1 cellular context compared by ENCODE assay signal in the genomic region with DNA sequence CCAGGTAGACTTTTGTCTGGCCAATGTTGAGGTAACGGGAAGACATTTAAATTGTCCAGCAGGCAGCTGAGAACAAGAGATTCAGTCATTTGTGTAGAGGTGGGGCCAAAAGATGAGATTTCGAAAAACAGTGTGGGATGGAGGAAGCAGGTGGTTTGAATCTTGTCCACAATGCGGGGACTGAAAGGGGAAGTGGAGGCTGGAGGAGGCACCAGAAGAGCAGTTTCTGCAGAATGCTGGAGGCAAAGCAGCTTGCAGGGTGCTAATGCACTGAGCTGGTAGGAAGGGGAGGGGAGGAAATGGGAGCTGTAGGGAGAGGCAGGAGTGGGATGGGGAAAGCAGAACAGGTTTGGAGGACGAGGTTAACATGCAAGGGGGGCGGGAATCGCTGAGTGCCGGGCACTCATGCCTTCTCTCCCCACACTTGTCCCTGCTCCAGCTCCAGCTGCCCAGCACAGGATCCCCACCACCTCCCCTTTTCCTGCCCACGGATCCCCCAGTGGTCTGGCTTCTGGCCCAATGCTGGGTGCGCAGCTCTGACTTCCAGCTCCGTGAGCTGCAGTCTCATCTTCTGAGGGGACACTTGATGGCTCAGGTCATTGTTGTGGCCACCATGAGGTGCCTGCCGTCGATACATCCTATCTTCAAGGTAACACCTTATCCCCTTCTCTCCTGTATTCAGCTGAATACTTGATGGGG.
TF ChIP-seq lines count a peak whose summit lies in the region.

No MANE protein-coding gene starts in this region.

TF ChIP-seq in GM23338, 12 proteins besides CTCF, POLR2A, EP300 and RAD21 (continued from another document):
- TF ChIP-seq, protein P1, sequence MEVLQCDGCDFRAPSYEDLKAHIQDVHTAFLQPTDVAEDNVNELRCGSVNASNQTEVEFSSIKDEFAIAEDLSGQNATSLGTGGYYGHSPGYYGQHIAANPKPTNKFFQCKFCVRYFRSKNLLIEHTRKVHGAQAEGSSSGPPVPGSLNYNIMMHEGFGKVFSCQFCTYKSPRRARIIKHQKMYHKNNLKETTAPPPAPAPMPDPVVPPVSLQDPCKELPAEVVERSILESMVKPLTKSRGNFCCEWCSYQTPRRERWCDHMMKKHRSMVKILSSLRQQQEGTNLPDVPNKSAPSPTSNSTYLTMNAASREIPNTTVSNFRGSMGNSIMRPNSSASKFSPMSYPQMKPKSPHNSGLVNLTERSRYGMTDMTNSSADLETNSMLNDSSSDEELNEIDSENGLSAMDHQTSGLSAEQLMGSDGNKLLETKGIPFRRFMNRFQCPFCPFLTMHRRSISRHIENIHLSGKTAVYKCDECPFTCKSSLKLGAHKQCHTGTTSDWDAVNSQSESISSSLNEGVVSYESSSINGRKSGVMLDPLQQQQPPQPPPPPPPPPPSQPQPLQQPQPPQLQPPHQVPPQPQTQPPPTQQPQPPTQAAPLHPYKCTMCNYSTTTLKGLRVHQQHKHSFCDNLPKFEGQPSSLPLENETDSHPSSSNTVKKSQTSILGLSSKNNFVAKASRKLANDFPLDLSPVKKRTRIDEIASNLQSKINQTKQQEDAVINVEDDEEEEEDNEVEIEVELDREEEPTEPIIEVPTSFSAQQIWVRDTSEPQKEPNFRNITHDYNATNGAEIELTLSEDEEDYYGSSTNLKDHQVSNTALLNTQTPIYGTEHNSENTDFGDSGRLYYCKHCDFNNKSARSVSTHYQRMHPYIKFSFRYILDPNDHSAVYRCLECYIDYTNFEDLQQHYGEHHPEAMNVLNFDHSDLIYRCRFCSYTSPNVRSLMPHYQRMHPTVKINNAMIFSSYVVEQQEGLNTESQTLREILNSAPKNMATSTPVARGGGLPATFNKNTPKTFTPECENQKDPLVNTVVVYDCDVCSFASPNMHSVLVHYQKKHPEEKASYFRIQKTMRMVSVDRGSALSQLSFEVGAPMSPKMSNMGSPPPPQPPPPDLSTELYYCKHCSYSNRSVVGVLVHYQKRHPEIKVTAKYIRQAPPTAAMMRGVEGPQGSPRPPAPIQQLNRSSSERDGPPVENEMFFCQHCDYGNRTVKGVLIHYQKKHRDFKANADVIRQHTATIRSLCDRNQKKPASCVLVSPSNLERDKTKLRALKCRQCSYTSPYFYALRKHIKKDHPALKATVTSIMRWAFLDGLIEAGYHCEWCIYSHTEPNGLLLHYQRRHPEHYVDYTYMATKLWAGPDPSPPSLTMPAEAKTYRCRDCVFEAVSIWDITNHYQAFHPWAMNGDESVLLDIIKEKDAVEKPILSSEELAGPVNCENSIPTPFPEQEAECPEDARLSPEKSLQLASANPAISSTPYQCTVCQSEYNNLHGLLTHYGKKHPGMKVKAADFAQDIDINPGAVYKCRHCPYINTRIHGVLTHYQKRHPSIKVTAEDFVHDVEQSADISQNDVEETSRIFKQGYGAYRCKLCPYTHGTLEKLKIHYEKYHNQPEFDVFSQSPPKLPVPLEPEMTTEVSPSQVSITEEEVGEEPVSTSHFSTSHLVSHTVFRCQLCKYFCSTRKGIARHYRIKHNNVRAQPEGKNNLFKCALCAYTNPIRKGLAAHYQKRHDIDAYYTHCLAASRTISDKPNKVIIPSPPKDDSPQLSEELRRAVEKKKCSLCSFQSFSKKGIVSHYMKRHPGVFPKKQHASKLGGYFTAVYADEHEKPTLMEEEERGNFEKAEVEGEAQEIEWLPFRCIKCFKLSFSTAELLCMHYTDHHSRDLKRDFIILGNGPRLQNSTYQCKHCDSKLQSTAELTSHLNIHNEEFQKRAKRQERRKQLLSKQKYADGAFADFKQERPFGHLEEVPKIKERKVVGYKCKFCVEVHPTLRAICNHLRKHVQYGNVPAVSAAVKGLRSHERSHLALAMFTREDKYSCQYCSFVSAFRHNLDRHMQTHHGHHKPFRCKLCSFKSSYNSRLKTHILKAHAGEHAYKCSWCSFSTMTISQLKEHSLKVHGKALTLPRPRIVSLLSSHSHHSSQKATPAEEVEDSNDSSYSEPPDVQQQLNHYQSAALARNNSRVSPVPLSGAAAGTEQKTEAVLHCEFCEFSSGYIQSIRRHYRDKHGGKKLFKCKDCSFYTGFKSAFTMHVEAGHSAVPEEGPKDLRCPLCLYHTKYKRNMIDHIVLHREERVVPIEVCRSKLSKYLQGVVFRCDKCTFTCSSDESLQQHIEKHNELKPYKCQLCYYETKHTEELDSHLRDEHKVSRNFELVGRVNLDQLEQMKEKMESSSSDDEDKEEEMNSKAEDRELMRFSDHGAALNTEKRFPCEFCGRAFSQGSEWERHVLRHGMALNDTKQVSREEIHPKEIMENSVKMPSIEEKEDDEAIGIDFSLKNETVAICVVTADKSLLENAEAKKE (CRISPR knock-in tag; IDR thresholded peaks at IDR 0.05) = no peak
- TF ChIP-seq ZNF331 (CRISPR knock-in tag; IDR thresholded peaks at IDR 0.05; ENCODE audit: low read depth) = no peak
